In the genomic region with DNA sequence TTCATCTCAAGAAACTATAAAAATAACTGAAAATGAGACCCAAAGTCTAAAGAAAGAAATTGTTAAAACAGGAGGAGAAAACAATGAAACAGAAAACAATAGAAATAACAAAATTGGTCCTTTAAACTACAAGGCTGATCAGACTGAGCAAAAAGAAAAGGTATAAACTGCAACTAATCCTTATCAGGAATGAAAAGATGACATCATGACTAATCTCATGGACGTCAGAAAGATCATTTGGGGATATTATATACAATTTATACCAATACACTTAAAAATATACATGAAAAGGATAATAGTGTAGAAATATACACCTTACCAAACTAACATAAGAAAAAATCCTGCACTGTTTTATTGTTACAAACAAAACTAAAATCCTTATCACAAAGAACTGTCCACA, we compare ENCODE assay signal across 11 cellular contexts.
"Had no signal": no experiment of that assay in that cellular context is flagged by ENCODE, and none has a peak within 500 bp of the region (broad histone marks: within the 10 kb centered on the region; RNA-seq: fewer than 3 reads in every experiment).

No MANE protein-coding gene starts in this region.

- H3K4me1 ChIP-seq: HAP-1 had no signal

- DNase-seq: GM23248, GOT3, H7, H9, HCEC 1CT, HFFc6 had no signal

- FAIRE-seq: H1, H54 had no signal

- H3K9me3 ChIP-seq: HAP-1 had no signal

- H3K9ac ChIP-seq: GM23248 had no signal

- H3K4me3 ChIP-seq: GM23248, GM23338, HAP-1 had no signal

- H3K36me3 ChIP-seq: HAP-1 had no signal

- H2AFZ ChIP-seq: GM23248, GM23338 had no signal

- H3K27ac ChIP-seq: GM23248 had no signal

- ATAC-seq: GM23338, HCT116 had no signal

- H3K4me2 ChIP-seq: GM23338 had no signal
